1 cellular context compared by ENCODE assay signal in genomic region chr1:92797297-92797696, GRCh38.
TF ChIP-seq lines count a peak whose summit lies in the region.

No MANE protein-coding gene starts in this region.

TF ChIP-seq in K562, 482 proteins besides CTCF, POLR2A, EP300 and RAD21:
- TF ChIP-seq GTF2B (IDR thresholded peaks at IDR 0.05; ENCODE audit: extremely low read depth, insufficient read length) (no peak), KDM1A (IDR thresholded peaks at IDR 0.05) (peak; percentile 79 to 85), SNRNP70 (optimal IDR thresholded peaks at IDR 0.05; ENCODE audit: low read depth, low read length) (no peak), ZBED1 (IDR thresholded peaks at IDR 0.05) (no peak), RCOR1 (IDR thresholded peaks at IDR 0.05; ENCODE audit: borderline replicate concordance in 1 of 2, low read depth in 2 of 2, low read length in 2 of 2) (peak in 1 of 2 experiments; percentile 40; a peak in 1 of 4 replicates), SRSF9 (IDR thresholded peaks at IDR 0.05; ENCODE audit: borderline replicate concordance, low read depth, low read length) (no peak), MCM2 (IDR thresholded peaks at IDR 0.05; ENCODE audit: low read depth) (no peak), STAT5B (CRISPR knock-in tag; IDR thresholded peaks at IDR 0.05) (no peak), HDAC6 (IDR thresholded peaks at IDR 0.05; ENCODE audit: low read depth, low read length) (no peak), ZNF76 (CRISPR knock-in tag; IDR thresholded peaks at IDR 0.05; ENCODE audit: borderline replicate concordance) (no peak), TFAM (CRISPR knock-in tag; conservative IDR thresholded peaks at IDR 0.05) (no peak)
- TF ChIP-seq, protein P1, sequence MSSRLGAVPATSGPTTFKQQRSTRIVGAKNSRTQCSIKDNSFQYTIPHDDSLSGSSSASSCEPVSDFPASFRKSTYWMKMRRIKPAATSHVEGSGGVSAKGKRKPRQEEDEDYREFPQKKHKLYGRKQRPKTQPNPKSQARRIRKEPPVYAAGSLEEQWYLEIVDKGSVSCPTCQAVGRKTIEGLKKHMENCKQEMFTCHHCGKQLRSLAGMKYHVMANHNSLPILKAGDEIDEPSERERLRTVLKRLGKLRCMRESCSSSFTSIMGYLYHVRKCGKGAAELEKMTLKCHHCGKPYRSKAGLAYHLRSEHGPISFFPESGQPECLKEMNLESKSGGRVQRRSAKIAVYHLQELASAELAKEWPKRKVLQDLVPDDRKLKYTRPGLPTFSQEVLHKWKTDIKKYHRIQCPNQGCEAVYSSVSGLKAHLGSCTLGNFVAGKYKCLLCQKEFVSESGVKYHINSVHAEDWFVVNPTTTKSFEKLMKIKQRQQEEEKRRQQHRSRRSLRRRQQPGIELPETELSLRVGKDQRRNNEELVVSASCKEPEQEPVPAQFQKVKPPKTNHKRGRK (tag; IDR thresholded peaks at IDR 0.05), result no peak
